8 cellular contexts compared by ENCODE assay signal in genomic region chr11:123061403-123062157, GRCh38. TPM values are rescaled to one million over a fixed set of nuclear protein-coding genes. Genes with fewer than 3 reads are reported as not detected.
DNase-seq lines count a peak whose midpoint lies in the region; ATAC-seq and TF ChIP-seq lines count a peak whose summit lies in the region.

HSPA8 (minus strand) TSS chr11:123062136; CDS start chr11:123061324, 812 bp downstream.

- peak within 1 kb of the TSS; percentile 100 for H3K4me3 Mint-ChIP-seq in T-helper 2 cell treated with Interferon-gamma antibody and Interleukin-4, amounts not matched to agents 5 μg/mL and 100 μg/mL, for 36 hours

- peak within 1 kb of the TSS; percentile 95 for H3K4me3 ChIP-seq in AG04450 (ENCODE audit: low read depth, low read length)
- peak within 1 kb of the TSS; percentile 17 for H3K4me3 ChIP-seq in KMS-11 (IDR thresholded peaks at IDR 0.05; ENCODE audit: insufficient read depth, low read depth, low read length)
- H3K4me3 ChIP-seq in ascending aorta: peak within 1 kb of the TSS; percentile 83 to 88
- H3K4me3 ChIP-seq in hepatocyte: peak within 1 kb of the TSS; percentile 52
- H3K4me3 ChIP-seq in sigmoid colon: peak within 1 kb of the TSS; percentile 72 to 95 (median 88)

- H3K4me2 ChIP-seq in KMS-11 (peak within 1 kb of the TSS; percentile 88), hepatocyte (peak within 1 kb of the TSS; percentile 93)

- H3K27me3 Mint-ChIP-seq in T-helper 2 cell treated with Interferon-gamma antibody and Interleukin-4, amounts not matched to agents 5 μg/mL and 100 μg/mL, for 36 hours (ENCODE audit: low read depth): no peaks in the 10 kb centered on the region

- under 1% methylated on average over 45 of the region's 45 CpGs for WGBS in hepatocyte (ENCODE audit: low lambda C conversion rate, missing lambda C conversion rate)
- 0% methylated on average over 45 of the region's 45 CpGs for WGBS in sigmoid colon, 2 donors

- H3K36me3 ChIP-seq in KMS-11 (ENCODE audit: insufficient read depth) (peaks cover 31% of the 10 kb centered on the region), ascending aorta (peaks cover 42 to 47% of the 10 kb centered on the region in 2 donors), hepatocyte (replicated peaks; ENCODE audit: insufficient read depth, low read depth) (no peaks in the 10 kb centered on the region), sigmoid colon (peaks cover 27 to 43% (median 41%) of the 10 kb centered on the region in 4 donors)

- peak; percentile 96 for TF ChIP-seq POLR2A in sigmoid colon (IDR thresholded peaks at IDR 0.05)

- H3K27ac Mint-ChIP-seq in T-helper 2 cell treated with Interferon-gamma antibody and Interleukin-4, amounts not matched to agents 5 μg/mL and 100 μg/mL, for 36 hours: peak within 1 kb of the TSS; percentile 100

- POLR2A ChIA-PET in AG04450 (lab: Yijun Ruan, JAX): interaction anchor here (0.6 to 2.5 kb wide), 25 partner anchors 8 to 1579 kb away, joined by 3 to 21 read pairs (median 5); partner anchors contain the start of gene CLMP

- peaks cover 52% of the 10 kb centered on the region for H4K20me1 ChIP-seq in KMS-11 (ENCODE audit: insufficient read depth)
- H4K20me1 ChIP-seq in hepatocyte (ENCODE audit: insufficient read depth, poor library complexity, severe bottlenecking): peaks cover 52% of the 10 kb centered on the region

- H3K4me1 ChIP-seq in KMS-11 (ENCODE audit: low read depth, poor library complexity, severe bottlenecking): peaks cover 52% of the 10 kb centered on the region
- peaks cover 6 to 48% of the 10 kb centered on the region in 2 donors for H3K4me1 ChIP-seq in ascending aorta
- peaks cover 26% of the 10 kb centered on the region for H3K4me1 ChIP-seq in hepatocyte (ENCODE audit: insufficient read depth)
- H3K4me1 ChIP-seq in sigmoid colon: peaks cover 0 to 78% (median 65%) of the 10 kb centered on the region in 4 donors

- CTCF ChIA-PET in AG04450 (lab: Charles Lee): interaction anchor here (0.6 to 1.6 kb wide), 3 partner anchors 186 to 200 kb away, joined by 3 to 15 read pairs (median 7); no protein-coding TSS in a partner anchor

- H2AFZ ChIP-seq in KMS-11 (ENCODE audit: low read depth) (peak within 1 kb of the TSS; percentile 30), hepatocyte (peak within 1 kb of the TSS; percentile 64)

- ATAC-seq in GM19438 (IDR thresholded peaks at IDR 0.05; ENCODE audit: low read depth, unreplicated experiment): peak; percentile 4
- ATAC-seq in HG03442 (IDR thresholded peaks at IDR 0.05; ENCODE audit: unreplicated experiment): no peak

- H3K9me2 ChIP-seq in hepatocyte (replicated peaks; ENCODE audit: insufficient read depth): no peaks in the 10 kb centered on the region

- H3K79me2 ChIP-seq in KMS-11 (ENCODE audit: insufficient read depth, low read depth): peaks cover 72% of the 10 kb centered on the region
- peaks cover 73% of the 10 kb centered on the region for H3K79me2 ChIP-seq in hepatocyte

- no peaks in the 10 kb centered on the region for H3K9me3 Mint-ChIP-seq in T-helper 2 cell treated with Interferon-gamma antibody and Interleukin-4, amounts not matched to agents 5 μg/mL and 100 μg/mL, for 36 hours

- H3K9me3 ChIP-seq in AG04450 (ENCODE audit: control insufficient read depth, insufficient read depth, low read length) (no peaks in the 10 kb centered on the region; the same call in 1 of the 2 replicates), ascending aorta (no peaks in the 10 kb centered on the region), hepatocyte (ENCODE audit: low read depth) (no peaks in the 10 kb centered on the region), sigmoid colon (no peaks in the 10 kb centered on the region)

- H3K4me1 Mint-ChIP-seq in T-helper 2 cell treated with Interferon-gamma antibody and Interleukin-4, amounts not matched to agents 5 μg/mL and 100 μg/mL, for 36 hours (ENCODE audit: low read depth): peaks cover 49% of the 10 kb centered on the region

- peak; percentile 37 for DNase-seq in AG04450 (ENCODE audit: low read depth, low spot score)
- no peak for DNase-seq in T-helper 2 cell treated with Interferon-gamma antibody and Interleukin-4, amounts not matched to agents 5 μg/mL and 100 μg/mL, for 36 hours (ENCODE audit: low spot score)
- DNase-seq in ascending aorta (ENCODE audit: low spot score in 2 of 2): peak; percentile 44 to 85
- peak; percentile 71 for DNase-seq in hepatocyte (ENCODE audit: low spot score)
- peak; percentile 90 for DNase-seq in sigmoid colon

- TF ChIP-seq CTCF in AG04450 (IDR thresholded peaks at IDR 0.05; ENCODE audit: low read depth, low read length): no peak
- no peak for TF ChIP-seq CTCF in KMS-11 (conservative IDR thresholded peaks at IDR 0.05; ENCODE audit: low read depth, low read length)
- TF ChIP-seq CTCF in ascending aorta (IDR thresholded peaks at IDR 0.05): no peak
- no peak for TF ChIP-seq CTCF in hepatocyte (IDR thresholded peaks at IDR 0.05; ENCODE audit: poor library complexity)
- TF ChIP-seq CTCF in sigmoid colon (IDR thresholded peaks at IDR 0.05): no peak

- peaks cover 68% of the 10 kb centered on the region for H3K36me3 Mint-ChIP-seq in T-helper 2 cell treated with Interferon-gamma antibody and Interleukin-4, amounts not matched to agents 5 μg/mL and 100 μg/mL, for 36 hours (ENCODE audit: low read depth)

- intact Hi-C loops in ascending aorta (cut with DNase I): loop anchor here (2.0 to 5.0 kb wide), 3 partner anchors 131 to 1769 kb away; partner anchors contain the start of genes JHY and SC5D
- intact Hi-C loops in sigmoid colon (cut with DNase I): loop anchor here (5.0 to 10.0 kb wide), 2 partner anchors 41 to 407 kb away; partner anchors contain the start of gene UBASH3B

- H3K9ac ChIP-seq in KMS-11: peak within 1 kb of the TSS; percentile 100

- no peaks in the 10 kb centered on the region for H3K27me3 ChIP-seq in AG04450 (ENCODE audit: control insufficient read depth, insufficient read depth, low read length)
- no peaks in the 10 kb centered on the region for H3K27me3 ChIP-seq in KMS-11 (ENCODE audit: insufficient read depth, low read depth)
- H3K27me3 ChIP-seq in ascending aorta: no peaks in the 10 kb centered on the region
- H3K27me3 ChIP-seq in hepatocyte: no peaks in the 10 kb centered on the region
- no peaks in the 10 kb centered on the region for H3K27me3 ChIP-seq in sigmoid colon

- TF ChIP-seq EP300 in sigmoid colon (IDR thresholded peaks at IDR 0.05): no peak

- H3K27ac ChIP-seq in AG04450 (ENCODE audit: low read depth, low read length) (peak within 1 kb of the TSS; percentile 99), KMS-11 (peak within 1 kb of the TSS; percentile 99), ascending aorta (peak within 1 kb of the TSS; percentile 98 to 100), hepatocyte (peak within 1 kb of the TSS; percentile 99), sigmoid colon (peak within 1 kb of the TSS; percentile 98 to 100 (median 99))

RNA-seq across cellular contexts. Expression of gene HSPA8, which starts in this region (rescaled TPM):
- polyA plus RNA-seq in AG04450 (2011; rRNA removed) (2,659 and 3,006 TPM in 2 replicates), hepatocyte (631 and 669 TPM in 2 replicates), sigmoid colon (100 to 1,000 TPM; 300 to 563 (median 354) TPM)
- 2,306 and 2,503 TPM in 2 replicates for polyA minus RNA-seq in AG04450 (2011; rRNA and poly(A)+ RNA removed)
- total RNA-seq in ascending aorta (619 TPM), hepatocyte (1,636 and 1,726 TPM in 2 replicates), sigmoid colon (100 to 1,000 TPM; 576 to 731 (median 702) TPM)

Comparison
In these comparisons a context has a peak if more than half of its experiments do, and no peak if none do; other contexts are left out.
1. H3K4me3 ChIP-seq: peak in every context shown above with its lines; median percentile 95 in AG04450; 88 in sigmoid colon; 86 in ascending aorta; 52 in hepatocyte; 17 in KMS-11.